Comparison of ENCODE assay signal across 8 cellular contexts in the genomic region with DNA sequence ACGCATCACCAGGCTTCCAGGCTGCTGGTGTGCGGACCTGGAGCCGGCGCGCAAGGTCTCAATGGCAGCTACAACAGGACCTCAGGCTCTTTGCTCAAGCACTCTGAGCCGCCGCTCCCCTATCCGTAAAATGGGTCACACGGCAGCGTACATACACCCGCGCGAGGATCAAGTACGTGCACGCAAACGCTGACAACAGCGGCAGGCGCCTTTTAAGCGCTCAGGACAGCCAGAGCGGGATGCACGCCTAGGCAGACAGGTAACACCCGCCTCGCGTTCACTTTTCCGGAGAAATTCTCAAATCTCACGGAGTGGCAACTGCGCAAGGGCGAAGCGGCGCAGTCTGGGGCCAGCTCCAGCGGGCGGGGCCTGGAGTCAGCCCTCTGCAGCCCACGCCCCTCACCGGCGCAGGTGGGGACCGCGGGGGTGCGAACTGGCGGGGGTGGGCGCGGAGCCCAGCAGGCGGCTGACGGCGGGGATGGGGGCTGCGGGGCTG. TPM values are rescaled to one million over a fixed set of nuclear protein-coding genes. Genes with fewer than 3 reads are reported as not detected.
DNase-seq lines count a peak whose midpoint lies in the region; ATAC-seq and TF ChIP-seq lines count a peak whose summit lies in the region.

No MANE protein-coding gene starts in this region.

- TF ChIP-seq POLR2A in Peyer's patch (IDR thresholded peaks at IDR 0.05), result no peak

- H3K36me3 ChIP-seq in BE2C, result no peaks in the 10 kb centered on the region
- peaks cover 0 to 6% (median 0%) of the 10 kb centered on the region in 3 donors for H3K36me3 ChIP-seq in Peyer's patch
- peaks cover 3 to 7% (median 4%) of the 10 kb centered on the region in 5 donors for H3K36me3 ChIP-seq in subcutaneous abdominal adipose tissue (ENCODE audit: control insufficient read depth in 5 of 5, insufficient read depth in 5 of 5, low read length in 5 of 5)

- ATAC-seq in GM19351 (IDR thresholded peaks at IDR 0.05; ENCODE audit: unreplicated experiment), result peak; percentile 77
- peak; percentile 75 for ATAC-seq in HG03439 (IDR thresholded peaks at IDR 0.05; ENCODE audit: unreplicated experiment)

- H3K9me3 ChIP-seq in BE2C (no peaks in the 10 kb centered on the region), Peyer's patch (no peaks in the 10 kb centered on the region), subcutaneous abdominal adipose tissue (ENCODE audit: control insufficient read depth in 5 of 5, low read length in 5 of 5) (no peaks in the 10 kb centered on the region)

- TF ChIP-seq CTCF in BE2C (IDR thresholded peaks at IDR 0.05; ENCODE audit: low read depth, low read length) (no peak), Peyer's patch (IDR thresholded peaks at IDR 0.05) (no peak), foreskin fibroblast (IDR thresholded peaks at IDR 0.05; ENCODE audit: low read depth, low read length) (no peak)

- no peaks in the 10 kb centered on the region for H3K4me1 ChIP-seq in BE2C
- peaks cover 0 to 11% (median 3%) of the 10 kb centered on the region in 4 donors for H3K4me1 ChIP-seq in Peyer's patch
- peaks cover 3 to 24% (median 18%) of the 10 kb centered on the region in 5 donors for H3K4me1 ChIP-seq in subcutaneous abdominal adipose tissue (ENCODE audit: control insufficient read depth in 5 of 5, insufficient read depth in 5 of 5, low read length in 5 of 5)

- H3K9ac ChIP-seq in subcutaneous abdominal adipose tissue (ENCODE audit: low read length in 5 of 5), result peak overlapping the region in 4 of 5 donors; percentile 77 to 89 (median 84)

- peaks cover 6% of the 10 kb centered on the region for H3K27me3 ChIP-seq in BE2C
- H3K27me3 ChIP-seq in Peyer's patch, result no peaks in the 10 kb centered on the region
- H3K27me3 ChIP-seq in subcutaneous abdominal adipose tissue (ENCODE audit: control insufficient read depth in 5 of 5, insufficient read depth in 4 of 5, low read length in 5 of 5), result no peaks in the 10 kb centered on the region

- H3K4me3 ChIP-seq in BE2C (ENCODE audit: low read depth, low read length) (peak overlapping the region; percentile 87), Peyer's patch (peak overlapping the region; percentile 85 to 98 (median 88)), foreskin fibroblast (ENCODE audit: low read depth in 1 of 2, low read length in 2 of 2) (peak overlapping the region; percentile 91 to 96), subcutaneous abdominal adipose tissue (ENCODE audit: low read depth in 1 of 5, low read length in 5 of 5) (peak overlapping the region; percentile 93 to 99 (median 96))

- peak; percentile 28 for DNase-seq in BE2C
- DNase-seq in Peyer's patch, result peak; percentile 59 to 82 (median 70)
- DNase-seq in activated T-helper 1 cell treated with anti-CD3 and anti-CD28 coated beads, Interleukin-2, amount 50 U/mL, for 16 hours (ENCODE audit: low read depth in 1 of 2, low spot score in 1 of 2), result peak; percentile 45 to 66
- peak; percentile 24 to 59 for DNase-seq in foreskin fibroblast
- DNase-seq in nucleus accumbens (lab: John Stamatoyannopoulos, UW), result peak in 36 of 56 donors; percentile 11 to 75 (median 47)

- peak overlapping the region; percentile 84 to 98 (median 90) for H3K27ac ChIP-seq in Peyer's patch
- no peak overlapping the region for H3K27ac ChIP-seq in subcutaneous abdominal adipose tissue (ENCODE audit: low read depth, low read length)

RNA-seq across cellular contexts. Expression of a gene that starts 0.5 kb away (rescaled TPM):
- polyA plus RNA-seq in BE2C (2012; ENCODE audit: insufficient read depth, insufficient read length, low read depth), result 7.1 TPM
- 10 to 100 TPM; 10.3 to 23.9 (median 19.1) TPM for total RNA-seq in Peyer's patch

RNA-seq across cellular contexts. Expression of a gene that starts 35.5 kb away (rescaled TPM):
- polyA plus RNA-seq in BE2C (2012; ENCODE audit: insufficient read depth, insufficient read length, low read depth), result 0.57 TPM
- 10 to 100 TPM in 1 of 4 donors, 1 to 10 TPM in 3; 3.1 to 10.7 (median 4.8) TPM for total RNA-seq in Peyer's patch
